In the genomic region with DNA sequence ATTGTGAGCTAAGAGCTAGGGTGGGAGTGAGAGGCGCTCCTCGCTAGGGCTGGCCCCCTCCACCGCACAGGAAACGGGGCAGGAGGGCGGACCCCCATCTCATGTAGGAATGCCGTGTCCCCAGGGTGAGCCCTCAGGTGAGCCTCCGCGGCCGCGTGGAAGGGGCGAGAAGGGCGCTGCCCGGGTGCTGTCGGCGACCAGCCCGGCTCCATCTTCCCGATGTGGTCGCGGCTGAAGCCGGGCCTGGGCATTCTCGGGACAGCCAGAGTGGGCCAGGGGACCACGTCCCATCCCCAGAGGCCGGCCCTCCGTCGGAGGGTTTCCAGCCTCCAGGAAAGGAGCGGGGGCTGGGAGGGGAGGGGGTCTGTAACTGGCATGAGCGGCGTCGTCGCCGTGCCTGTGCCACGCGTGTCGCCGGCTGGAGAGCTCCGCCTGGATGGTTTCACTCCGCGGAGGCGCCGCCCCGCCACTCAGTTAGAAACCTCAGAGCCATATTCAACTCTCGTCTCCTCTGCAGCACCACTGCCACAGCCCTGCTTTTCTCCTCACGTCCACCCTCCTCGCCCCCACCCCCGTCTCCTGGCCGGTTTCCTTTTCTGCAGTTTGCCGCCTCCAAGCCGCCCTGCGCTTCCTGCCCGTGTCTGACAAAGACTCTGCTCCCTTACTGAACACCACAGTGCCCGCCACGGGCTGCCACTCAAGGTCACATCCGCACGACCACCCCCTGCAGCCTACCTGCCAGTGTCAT, we compare ENCODE assay signal across 2 cellular contexts.
TF ChIP-seq lines count a peak whose summit lies in the region.

Gene TMEM269 (plus strand): TSS at position 46 of the 748 bp plus-strand sequence. CDS start 4,903 bp downstream, outside the sequence.

TF ChIP-seq in SK-N-SH, 30 proteins besides CTCF, POLR2A, EP300 and RAD21 (continued from another document):
- TF ChIP-seq, protein P1, sequence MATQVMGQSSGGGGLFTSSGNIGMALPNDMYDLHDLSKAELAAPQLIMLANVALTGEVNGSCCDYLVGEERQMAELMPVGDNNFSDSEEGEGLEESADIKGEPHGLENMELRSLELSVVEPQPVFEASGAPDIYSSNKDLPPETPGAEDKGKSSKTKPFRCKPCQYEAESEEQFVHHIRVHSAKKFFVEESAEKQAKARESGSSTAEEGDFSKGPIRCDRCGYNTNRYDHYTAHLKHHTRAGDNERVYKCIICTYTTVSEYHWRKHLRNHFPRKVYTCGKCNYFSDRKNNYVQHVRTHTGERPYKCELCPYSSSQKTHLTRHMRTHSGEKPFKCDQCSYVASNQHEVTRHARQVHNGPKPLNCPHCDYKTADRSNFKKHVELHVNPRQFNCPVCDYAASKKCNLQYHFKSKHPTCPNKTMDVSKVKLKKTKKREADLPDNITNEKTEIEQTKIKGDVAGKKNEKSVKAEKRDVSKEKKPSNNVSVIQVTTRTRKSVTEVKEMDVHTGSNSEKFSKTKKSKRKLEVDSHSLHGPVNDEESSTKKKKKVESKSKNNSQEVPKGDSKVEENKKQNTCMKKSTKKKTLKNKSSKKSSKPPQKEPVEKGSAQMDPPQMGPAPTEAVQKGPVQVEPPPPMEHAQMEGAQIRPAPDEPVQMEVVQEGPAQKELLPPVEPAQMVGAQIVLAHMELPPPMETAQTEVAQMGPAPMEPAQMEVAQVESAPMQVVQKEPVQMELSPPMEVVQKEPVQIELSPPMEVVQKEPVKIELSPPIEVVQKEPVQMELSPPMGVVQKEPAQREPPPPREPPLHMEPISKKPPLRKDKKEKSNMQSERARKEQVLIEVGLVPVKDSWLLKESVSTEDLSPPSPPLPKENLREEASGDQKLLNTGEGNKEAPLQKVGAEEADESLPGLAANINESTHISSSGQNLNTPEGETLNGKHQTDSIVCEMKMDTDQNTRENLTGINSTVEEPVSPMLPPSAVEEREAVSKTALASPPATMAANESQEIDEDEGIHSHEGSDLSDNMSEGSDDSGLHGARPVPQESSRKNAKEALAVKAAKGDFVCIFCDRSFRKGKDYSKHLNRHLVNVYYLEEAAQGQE (IDR thresholded peaks at IDR 0.05; ENCODE audit: low read depth, low read length), result no peak
- TF ChIP-seq, protein P2, sequence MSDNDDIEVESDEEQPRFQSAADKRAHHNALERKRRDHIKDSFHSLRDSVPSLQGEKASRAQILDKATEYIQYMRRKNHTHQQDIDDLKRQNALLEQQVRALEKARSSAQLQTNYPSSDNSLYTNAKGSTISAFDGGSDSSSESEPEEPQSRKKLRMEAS (IDR thresholded peaks at IDR 0.05; ENCODE audit: low read depth), result no peak
- TF ChIP-seq RCOR1 (IDR thresholded peaks at IDR 0.05; ENCODE audit: low read length), result no peak
- TF ChIP-seq MXI1 (IDR thresholded peaks at IDR 0.05; ENCODE audit: low read depth, low read length), result no peak
- TF ChIP-seq GABPA (IDR thresholded peaks at IDR 0.05; ENCODE audit: low read depth), result no peak
- no peak for TF ChIP-seq FOXJ3 (CRISPR knock-in tag; IDR thresholded peaks at IDR 0.05)
- no peak for TF ChIP-seq USF1 (IDR thresholded peaks at IDR 0.05; ENCODE audit: borderline replicate concordance, low read depth)
- TF ChIP-seq TEAD4 (IDR thresholded peaks at IDR 0.05; ENCODE audit: borderline replicate concordance, insufficient read depth), result no peak
- no peak for TF ChIP-seq PBX3 (IDR thresholded peaks at IDR 0.05)
- TF ChIP-seq RFX5 (IDR thresholded peaks at IDR 0.05; ENCODE audit: low read length), result no peak
- TF ChIP-seq SMC3 (IDR thresholded peaks at IDR 0.05; ENCODE audit: low read depth, low read length), result no peak
- TF ChIP-seq NFIC (IDR thresholded peaks at IDR 0.05; ENCODE audit: borderline replicate concordance), result no peak

TF ChIP-seq in SK-N-SH treated with all-trans-retinoic acid at 6 μM for 48 hours, 23 proteins besides CTCF, POLR2A, EP300 and RAD21 (continued from another document):
- TF ChIP-seq, protein P3, sequence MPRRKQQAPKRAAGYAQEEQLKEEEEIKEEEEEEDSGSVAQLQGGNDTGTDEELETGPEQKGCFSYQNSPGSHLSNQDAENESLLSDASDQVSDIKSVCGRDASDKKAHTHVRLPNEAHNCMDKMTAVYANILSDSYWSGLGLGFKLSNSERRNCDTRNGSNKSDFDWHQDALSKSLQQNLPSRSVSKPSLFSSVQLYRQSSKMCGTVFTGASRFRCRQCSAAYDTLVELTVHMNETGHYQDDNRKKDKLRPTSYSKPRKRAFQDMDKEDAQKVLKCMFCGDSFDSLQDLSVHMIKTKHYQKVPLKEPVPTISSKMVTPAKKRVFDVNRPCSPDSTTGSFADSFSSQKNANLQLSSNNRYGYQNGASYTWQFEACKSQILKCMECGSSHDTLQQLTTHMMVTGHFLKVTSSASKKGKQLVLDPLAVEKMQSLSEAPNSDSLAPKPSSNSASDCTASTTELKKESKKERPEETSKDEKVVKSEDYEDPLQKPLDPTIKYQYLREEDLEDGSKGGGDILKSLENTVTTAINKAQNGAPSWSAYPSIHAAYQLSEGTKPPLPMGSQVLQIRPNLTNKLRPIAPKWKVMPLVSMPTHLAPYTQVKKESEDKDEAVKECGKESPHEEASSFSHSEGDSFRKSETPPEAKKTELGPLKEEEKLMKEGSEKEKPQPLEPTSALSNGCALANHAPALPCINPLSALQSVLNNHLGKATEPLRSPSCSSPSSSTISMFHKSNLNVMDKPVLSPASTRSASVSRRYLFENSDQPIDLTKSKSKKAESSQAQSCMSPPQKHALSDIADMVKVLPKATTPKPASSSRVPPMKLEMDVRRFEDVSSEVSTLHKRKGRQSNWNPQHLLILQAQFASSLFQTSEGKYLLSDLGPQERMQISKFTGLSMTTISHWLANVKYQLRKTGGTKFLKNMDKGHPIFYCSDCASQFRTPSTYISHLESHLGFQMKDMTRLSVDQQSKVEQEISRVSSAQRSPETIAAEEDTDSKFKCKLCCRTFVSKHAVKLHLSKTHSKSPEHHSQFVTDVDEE (CRISPR knock-in tag; IDR thresholded peaks at IDR 0.05), result no peak
- no peak for TF ChIP-seq GLIS3 (CRISPR knock-in tag; IDR thresholded peaks at IDR 0.05)
- no peak for TF ChIP-seq RARB (CRISPR knock-in tag; IDR thresholded peaks at IDR 0.05)
- no peak for TF ChIP-seq ZNF8 (CRISPR knock-in tag; IDR thresholded peaks at IDR 0.05)
- no peak for TF ChIP-seq TOX (CRISPR knock-in tag; IDR thresholded peaks at IDR 0.05; ENCODE audit: borderline replicate concordance)
